19 cellular contexts compared by ENCODE assay signal in genomic region chr5:58040044-58040443, GRCh38.
"Had no signal": no experiment of that assay in that cellular context is flagged by ENCODE, and none has a peak within 500 bp of the region (broad histone marks: within the 10 kb centered on the region; RNA-seq: fewer than 3 reads in every experiment).

No MANE protein-coding gene starts in this region.

- ATAC-seq: activated CD8-positive, alpha-beta memory T cell treated with anti-CD3 and anti-CD28 coated beads, Interleukin-2, amount 10 ng/mL, durations not matched to agents 7 days and 5 days; activated T-cell treated with anti-CD3 and anti-CD28 coated beads, Interleukin-2, amount 50 U/mL, for 4 hours; left cardiac atrium; natural killer cell; T-helper 17 cell had no signal

- H3K9me3 ChIP-seq: esophagus squamous epithelium, neutrophil, right atrium auricular region, upper lobe of left lung had no signal

- H3K4me3 ChIP-seq: esophagus squamous epithelium, right atrium auricular region, upper lobe of left lung had no signal

- DNase-seq: activated CD4-positive, alpha-beta T cell treated with anti-CD3 and anti-CD28 coated beads, Interleukin-2, amount 50 U/mL, for 48 hours; activated CD8-positive, alpha-beta memory T cell treated with anti-CD3 and anti-CD28 coated beads, Interleukin-2, amount 10 ng/mL, durations not matched to agents 7 days and 5 days; activated effector memory CD4-positive, alpha-beta T cell treated with Interleukin-2 at 50 U/mL for 16 hours; activated naive CD4-positive, alpha-beta T cell treated with anti-CD3 and anti-CD28 coated beads, Interleukin-2, amount 50 U/mL, for 16 hours; activated T-cell treated with anti-CD3 and anti-CD28 coated beads, Interleukin-2, amount 50 U/mL, for 4 hours; esophagus squamous epithelium; foreskin fibroblast; glutamatergic neuron; left cardiac atrium; mesendoderm; natural killer cell; small intestine; stimulated activated CD4-positive, alpha-beta T cell treated with anti-CD3 and anti-CD28 coated beads, Interleukin-4, amount 100 ng/mL, for 4 hours; stimulated activated CD8-positive, alpha-beta memory T cell treated with anti-CD3 and anti-CD28 coated beads, Interleukin-4, amount 100 ng/mL, for 48 hours; T-helper 17 cell; upper lobe of left lung; WERI-Rb-1 had no signal

- H3K36me3 ChIP-seq: esophagus squamous epithelium, neutrophil, right atrium auricular region, upper lobe of left lung, WERI-Rb-1 had no signal

- H3K27ac ChIP-seq: esophagus squamous epithelium, neutrophil, right atrium auricular region, upper lobe of left lung, WERI-Rb-1 had no signal

- H3K27me3 ChIP-seq: esophagus squamous epithelium, neutrophil, right atrium auricular region, upper lobe of left lung had no signal

- H3K4me1 ChIP-seq: esophagus squamous epithelium, upper lobe of left lung had no signal
